Comparison of ENCODE assay signal across 10 cellular contexts in genomic region chr11:101127348-101127698, GRCh38. TPM values are rescaled to one million over a fixed set of nuclear protein-coding genes. Genes with fewer than 3 reads are reported as not detected.
A peak's percentile ranks its signal among the peaks of the same experiment; 100 is the strongest.
DNase-seq lines count a peak whose midpoint lies in the region; ATAC-seq and TF ChIP-seq lines count a peak whose summit lies in the region.
"Had no signal": no experiment of that assay in that cellular context is flagged by ENCODE, and none has a peak within 500 bp of the region (broad histone marks: within the 10 kb centered on the region; RNA-seq: fewer than 3 reads in every experiment).

No MANE protein-coding gene starts in this region.

- TF ChIP-seq CTCF in colonic mucosa (IDR thresholded peaks at IDR 0.05) (no peak), stomach (IDR thresholded peaks at IDR 0.05) (no peak), GM10266 (IDR thresholded peaks at IDR 0.05; ENCODE audit: control insufficient read depth, insufficient read depth, low read depth, missing control alignments) (no peak)

- H3K9me3 ChIP-seq in colonic mucosa = no peaks in the 10 kb centered on the region
- no peaks in the 10 kb centered on the region for H3K9me3 ChIP-seq in stomach

- H3K4me1 ChIP-seq in colonic mucosa (peaks cover 3% of the 10 kb centered on the region), stomach (peaks cover 5 to 31% (median 29%) of the 10 kb centered on the region in 4 donors)

- H3K27me3 ChIP-seq in colonic mucosa = peaks cover 22% of the 10 kb centered on the region
- H3K27me3 ChIP-seq in stomach = peaks cover 0 to 63% (median 46%) of the 10 kb centered on the region in 3 donors

- no peak for TF ChIP-seq POLR2A in stomach (IDR thresholded peaks at IDR 0.05)

- H3K36me3 ChIP-seq in colonic mucosa = no peaks in the 10 kb centered on the region
- no peaks in the 10 kb centered on the region for H3K36me3 ChIP-seq in stomach

- no peak for TF ChIP-seq EP300 in stomach (IDR thresholded peaks at IDR 0.05)

- ATAC-seq in HG03442 (IDR thresholded peaks at IDR 0.05; ENCODE audit: unreplicated experiment) = peak; percentile 23
- no peak for ATAC-seq in HG02840 (IDR thresholded peaks at IDR 0.05; ENCODE audit: low FRiP score, unreplicated experiment)

- no peak for DNase-seq in colonic mucosa
- DNase-seq in left kidney (ENCODE audit: low read depth, low spot score) = peak; percentile 54
- DNase-seq in stomach = no peak
- DNase-seq in central memory CD4-positive, alpha-beta T cell = no peak
- DNase-seq in NCI-H1417 treated with DMSO at 0.1 percent for 48 hours (lab: John Stamatoyannopoulos, UW) = no peak
- no peak for DNase-seq in GM10266 (ENCODE audit: extremely low spot score)
- DNase-seq: stimulated activated CD4-positive, alpha-beta T cell treated with anti-CD3 and anti-CD28 coated beads, Interleukin-4, amount 100 ng/mL, for 1 hour had no signal

- H3K4me3 ChIP-seq in colonic mucosa (peak overlapping the region; percentile 43), stomach (peak overlapping the region; percentile 52 to 67 (median 56))

- H3K9ac ChIP-seq in colonic mucosa (ENCODE audit: low read depth in 2 of 2, low read length in 2 of 2) = peak overlapping the region in 1 of 2 donors; percentile 60

- 0 to 4% (median 1%) methylated on average over 21 to 45 of the region's 45 CpGs for WGBS in stomach, 5 donors

- intact Hi-C loops in colonic mucosa (cut with DNase I) (no loop called here), stomach (cut with DNase I; ENCODE audit: low total_unique reads) (no loop called here)

- H3K27ac ChIP-seq in colonic mucosa = no peak overlapping the region
- H3K27ac ChIP-seq in stomach = peak overlapping the region; percentile 35 to 82 (median 71)

RNA-seq across cellular contexts. Expression of gene PGR, which starts 2.3 kb away (rescaled TPM):
- total RNA-seq in colonic mucosa (under 1 TPM; 0.27 to 0.69 TPM), stomach (1 to 10 TPM in 4 of 5 donors, under 1 TPM in 1; 0.37 to 8.2 (median 1.3) TPM)
- under 1 TPM; 0.03 to 0.46 (median 0.44) TPM for polyA plus RNA-seq in stomach
- total RNA-seq: activated naive CD4-positive, alpha-beta T cell treated with anti-CD3 and anti-CD28 coated beads, Interleukin-2, amount 50 U/mL, for 72 hours had no signal
